Comparison of ENCODE assay signal across 17 cellular contexts in the genomic region with DNA sequence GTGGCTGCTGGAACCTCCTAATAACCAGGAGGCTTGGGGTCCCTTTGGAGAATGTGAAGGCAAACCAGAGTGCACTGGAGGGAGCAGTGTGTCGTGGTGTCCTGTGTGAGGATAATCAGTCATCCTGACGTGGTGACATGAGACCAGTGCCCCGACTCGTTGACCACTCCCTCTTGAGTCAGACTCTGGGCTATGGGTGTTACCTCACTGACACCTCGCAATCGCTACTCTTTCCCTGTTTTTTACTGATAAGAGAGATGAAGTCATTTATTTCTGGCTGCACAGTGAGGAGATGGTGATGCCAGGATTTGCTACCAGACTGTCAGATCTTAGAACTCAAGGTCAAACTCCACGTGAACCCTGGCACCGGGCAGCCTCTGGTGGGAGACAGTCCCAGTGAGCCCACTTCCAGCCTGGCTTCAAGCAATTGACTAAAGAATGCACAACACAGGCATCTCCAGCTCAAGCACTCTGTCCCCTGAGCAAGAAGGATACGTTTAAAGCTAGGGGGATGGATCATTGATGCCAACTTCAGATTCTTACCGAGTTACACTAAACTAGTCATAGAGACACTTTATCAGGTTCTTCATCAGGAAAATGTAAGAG. TPM values are rescaled to one million over a fixed set of nuclear protein-coding genes. Genes with fewer than 3 reads are reported as not detected.
A peak's percentile ranks its signal among the peaks of the same experiment; 100 is the strongest.
DNase-seq lines count a peak whose midpoint lies in the region; ATAC-seq, FAIRE-seq and TF ChIP-seq lines count a peak whose summit lies in the region.
"Had no signal": no experiment of that assay in that cellular context is flagged by ENCODE, and none has a peak within 500 bp of the region (broad histone marks: within the 10 kb centered on the region; RNA-seq: fewer than 3 reads in every experiment).

No MANE protein-coding gene starts in this region.

- H3K9me3 Mint-ChIP-seq in activated CD8-positive, alpha-beta memory T cell treated with anti-CD3 and anti-CD28 coated beads, Interleukin-2, amount 10 ng/mL, durations not matched to agents 7 days and 5 days (ENCODE audit: low read depth), result peaks cover 12% of the 10 kb centered on the region

- FAIRE-seq in small intestine (lab: Jason Lieb, UNC) (no peak), GM19239 (lab: Jason Lieb, UNC) (no peak)
- FAIRE-seq: D721Med, frontal cortex had no signal

- peaks cover 0 to 2% of the 10 kb centered on the region in 2 donors for H3K27me3 ChIP-seq in small intestine (ENCODE audit: control insufficient read depth in 2 of 2, insufficient read depth in 2 of 2, low read length in 2 of 2)

- DNase-seq in activated CD8-positive, alpha-beta memory T cell treated with anti-CD3 and anti-CD28 coated beads, Interleukin-2, amount 10 ng/mL, durations not matched to agents 7 days and 5 days, result no peak
- no peak for DNase-seq in activated CD8-positive, alpha-beta memory T cell treated with anti-CD3 and anti-CD28 coated beads, Interleukin-2, amount 50 U/mL, for 4 hours
- DNase-seq in NB4 (ENCODE audit: low read depth) (peak; percentile 52), amniotic epithelial cell (ENCODE audit: low read depth) (peak; percentile 5), small intestine (peak; percentile 95), GM19239 (ENCODE audit: insufficient read length, low spot score) (no peak), HCEC 1CT (no peak)
- DNase-seq: caudate nucleus, mesenchymal stem cell, NCI-H1436 treated with DMSO at 0.1 percent for 48 hours, NCI-H524, nucleus accumbens, RPMI8226 had no signal

- H3K4me1 ChIP-seq in small intestine (ENCODE audit: control insufficient read depth in 2 of 2, insufficient read depth in 1 of 2, low read depth in 1 of 2, low read length in 1 of 2), result peaks cover 0 to 3% of the 10 kb centered on the region in 2 donors

- H3K4me3 Mint-ChIP-seq in activated CD8-positive, alpha-beta memory T cell treated with anti-CD3 and anti-CD28 coated beads, Interleukin-2, amount 10 ng/mL, durations not matched to agents 7 days and 5 days, result no peak overlapping the region

- 17 to 55% (median 27%) methylated on average over 10 of the region's 10 CpGs for WGBS in small intestine, 3 donors

- peak overlapping the region; percentile 59 for H3K27ac Mint-ChIP-seq in activated CD8-positive, alpha-beta memory T cell treated with anti-CD3 and anti-CD28 coated beads, Interleukin-2, amount 10 ng/mL, durations not matched to agents 7 days and 5 days

- H3K27me3 Mint-ChIP-seq in activated CD8-positive, alpha-beta memory T cell treated with anti-CD3 and anti-CD28 coated beads, Interleukin-2, amount 10 ng/mL, durations not matched to agents 7 days and 5 days, result no peaks in the 10 kb centered on the region

- no peaks in the 10 kb centered on the region for H3K9me3 ChIP-seq in small intestine (ENCODE audit: control insufficient read depth, low read depth)

- CTCF ChIA-PET in activated CD8-positive, alpha-beta memory T cell treated with anti-CD3 and anti-CD28 coated beads, Interleukin-2, amount 10 ng/mL, durations not matched to agents 7 days and 5 days (lab: Charles Lee), result interaction anchor here (1.2 to 1.4 kb wide), 2 partner anchors 13 to 18 kb away, joined by 3 to 4 read pairs; no protein-coding TSS in a partner anchor

- ATAC-seq in activated CD8-positive, alpha-beta memory T cell treated with anti-CD3 and anti-CD28 coated beads, Interleukin-2, amount 10 ng/mL, durations not matched to agents 7 days and 5 days, result no peak
- no peak for ATAC-seq in GM19463 (IDR thresholded peaks at IDR 0.05; ENCODE audit: unreplicated experiment)

- H3K4me1 Mint-ChIP-seq in activated CD8-positive, alpha-beta memory T cell treated with anti-CD3 and anti-CD28 coated beads, Interleukin-2, amount 10 ng/mL, durations not matched to agents 7 days and 5 days, result peaks cover 39% of the 10 kb centered on the region

- TF ChIP-seq POLR2A in NB4 (IDR thresholded peaks at IDR 0.05; ENCODE audit: extremely low read depth, insufficient read length), result no peak

- TF ChIP-seq CTCF in NB4 (IDR thresholded peaks at IDR 0.05; ENCODE audit: low read depth, low read length), result no peak

- peaks cover 96% of the 10 kb centered on the region for H3K36me3 Mint-ChIP-seq in activated CD8-positive, alpha-beta memory T cell treated with anti-CD3 and anti-CD28 coated beads, Interleukin-2, amount 10 ng/mL, durations not matched to agents 7 days and 5 days

- H3K4me3 ChIP-seq in NB4 (ENCODE audit: low read depth, low read length), result no peak overlapping the region
- no peak overlapping the region for H3K4me3 ChIP-seq in small intestine (ENCODE audit: low read depth in 1 of 2, low read length in 2 of 2)
- H3K4me3 ChIP-seq: skin epidermis had no signal

- H3K27ac ChIP-seq in small intestine (ENCODE audit: low read depth in 1 of 2, low read length in 1 of 2), result no peak overlapping the region
- H3K27ac ChIP-seq: skin epidermis had no signal

- H3K36me3 ChIP-seq in small intestine (ENCODE audit: control insufficient read depth in 2 of 2, insufficient read depth in 2 of 2, low read length in 2 of 2), result no peaks in the 10 kb centered on the region

RNA-seq across cellular contexts. Expression of a gene that starts 30.3 kb away (rescaled TPM):
- 10 to 100 TPM; 75.3 to 89.5 TPM for total RNA-seq in activated CD8-positive, alpha-beta memory T cell treated with anti-CD3 and anti-CD28 coated beads, Interleukin-2, amount 10 ng/mL, durations not matched to agents 7 days and 5 days
- polyA plus RNA-seq in small intestine, result 1 to 10 TPM in 1 of 3 donors, under 1 TPM in 2; 0.42 to 2.4 (median 0.67) TPM
- total RNA-seq: frontal cortex had no signal

RNA-seq across cellular contexts. Expression of a gene that starts 38.2 kb away (rescaled TPM):
- total RNA-seq in activated CD8-positive, alpha-beta memory T cell treated with anti-CD3 and anti-CD28 coated beads, Interleukin-2, amount 10 ng/mL, durations not matched to agents 7 days and 5 days, result 10 to 100 TPM; 22.3 to 27.4 TPM
- polyA plus RNA-seq in small intestine, result 1 to 10 TPM; 1.1 to 9.2 (median 1.1) TPM
- total RNA-seq: frontal cortex had no signal

Comparison
In these comparisons a context has a peak if more than half of its experiments do, and no peak if none do; other contexts are left out.
1. DNase-seq: peak in NB4 (single experiment), amniotic epithelial cell (single experiment) and small intestine (single experiment); none in activated CD8-positive, alpha-beta memory T cell treated with anti-CD3 and anti-CD28 coated beads, Interleukin-2, amount 10 ng/mL, durations not matched to agents 7 days and 5 days (single experiment), activated CD8-positive, alpha-beta memory T cell treated with anti-CD3 and anti-CD28 coated beads, Interleukin-2, amount 50 U/mL, for 4 hours (single experiment), GM19239 (single experiment) and HCEC 1CT (single experiment).